In the genomic region with DNA sequence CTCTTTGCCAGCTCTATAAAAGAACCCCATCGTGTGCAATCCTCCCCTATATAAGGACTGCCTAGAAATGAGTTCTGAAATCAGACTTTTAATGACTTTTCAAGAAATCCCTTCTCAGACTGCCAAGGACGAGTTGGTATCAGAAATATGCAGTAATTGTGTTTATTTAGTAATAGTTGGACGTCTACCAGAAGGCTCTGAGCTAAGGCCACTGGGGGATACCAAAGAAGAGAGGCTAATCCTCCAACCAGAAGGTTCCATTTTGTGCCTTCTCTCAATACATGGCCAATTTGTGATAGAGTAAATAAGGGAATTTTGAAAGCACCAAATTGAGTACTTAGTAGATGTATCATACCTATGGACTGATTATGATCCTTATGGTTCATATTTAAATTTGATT, we compare ENCODE assay signal across 17 cellular contexts.
A peak's percentile ranks its signal among the peaks of the same experiment; 100 is the strongest.
DNase-seq lines count a peak whose midpoint lies in the region; ATAC-seq, FAIRE-seq and TF ChIP-seq lines count a peak whose summit lies in the region.
"Had no signal": no experiment of that assay in that cellular context is flagged by ENCODE, and none has a peak within 500 bp of the region (broad histone marks: within the 10 kb centered on the region; RNA-seq: fewer than 3 reads in every experiment).

No MANE protein-coding gene starts in this region.

- DNase-seq in Daoy (ENCODE audit: low read depth) (peak; percentile 26), NCI-H446 treated with DMSO at 0.1 percent for 48 hours (lab: John Stamatoyannopoulos, UW) (peak; percentile 16), fibroblast of gingiva (ENCODE audit: low read depth) (peak; percentile 84), smooth muscle cell (lab: John Stamatoyannopoulos, UW; ENCODE audit: unreplicated experiment) (no peak), T-helper 9 cell (no peak), small intestine (no peak)
- DNase-seq in activated naive CD8-positive, alpha-beta T cell treated with anti-CD3 and anti-CD28 coated beads, Interleukin-2, amount 50 U/mL, for 24 hours = no peak
- DNase-seq: activated CD4-positive, alpha-beta T cell treated with anti-CD3 and anti-CD28 coated beads for 48 hours; activated T-cell treated with anti-CD3 and anti-CD28 coated beads, Interleukin-2, amount 50 U/mL, for 48 hours; endodermal cell; GOT3; NCI-H524 treated with DMSO at 0.1 percent for 48 hours had no signal

- H3K36me3 ChIP-seq in smooth muscle cell (ENCODE audit: low read depth) (no peaks in the 10 kb centered on the region), small intestine (ENCODE audit: control insufficient read depth in 2 of 2, insufficient read depth in 2 of 2, low read length in 2 of 2) (no peaks in the 10 kb centered on the region)
- H3K36me3 ChIP-seq: ascending aorta, prostate gland had no signal

- H3K27ac ChIP-seq in smooth muscle cell (ENCODE audit: low read depth) (peak overlapping the region; percentile 72), small intestine (ENCODE audit: low read depth in 1 of 2, low read length in 1 of 2) (no peak overlapping the region)
- H3K27ac ChIP-seq: prostate gland had no signal

- H3K4me2 ChIP-seq in smooth muscle cell = peak overlapping the region; percentile 69

- H3K4me3 Mint-ChIP-seq in activated naive CD8-positive, alpha-beta T cell treated with anti-CD3 and anti-CD28 coated beads, Interleukin-2, amount 50 U/mL, for 24 hours = no peak overlapping the region
- H3K4me3 Mint-ChIP-seq: endodermal cell; T-helper 1 cell treated with Interleukin-12 subunit alpha and Interleukin-12 subunit beta and Interleukin-4 antibody, amounts not matched to agents 30 μg/mL and 1 μg/mL, for 36 hours; type B pancreatic cell had no signal

- no peak overlapping the region for H3K4me3 ChIP-seq in smooth muscle cell
- H3K4me3 ChIP-seq in small intestine (ENCODE audit: low read depth in 1 of 2, low read length in 2 of 2) = no peak overlapping the region
- H3K4me3 ChIP-seq: ascending aorta, K562, prostate gland had no signal

- H4K20me1 ChIP-seq in smooth muscle cell (ENCODE audit: low read depth) = no peaks in the 10 kb centered on the region

- ATAC-seq in activated naive CD8-positive, alpha-beta T cell treated with anti-CD3 and anti-CD28 coated beads, Interleukin-2, amount 50 U/mL, for 24 hours = no peak

- H3K4me1 ChIP-seq in smooth muscle cell (ENCODE audit: low read depth) (peaks cover 3% of the 10 kb centered on the region), small intestine (ENCODE audit: control insufficient read depth in 2 of 2, insufficient read depth in 1 of 2, low read depth in 1 of 2, low read length in 1 of 2) (no peaks in the 10 kb centered on the region)
- H3K4me1 ChIP-seq: prostate gland had no signal

- peaks cover 9% of the 10 kb centered on the region for H3K27me3 Mint-ChIP-seq in activated naive CD8-positive, alpha-beta T cell treated with anti-CD3 and anti-CD28 coated beads, Interleukin-2, amount 50 U/mL, for 24 hours
- H3K27me3 Mint-ChIP-seq: type B pancreatic cell had no signal

- H3K27ac Mint-ChIP-seq in activated naive CD8-positive, alpha-beta T cell treated with anti-CD3 and anti-CD28 coated beads, Interleukin-2, amount 50 U/mL, for 24 hours = no peak overlapping the region
- H3K27ac Mint-ChIP-seq: endodermal cell; T-helper 1 cell treated with Interleukin-12 subunit alpha and Interleukin-12 subunit beta and Interleukin-4 antibody, amounts not matched to agents 30 μg/mL and 1 μg/mL, for 36 hours; type B pancreatic cell had no signal

- no peak for TF ChIP-seq CTCF in smooth muscle cell (IDR thresholded peaks at IDR 0.05; ENCODE audit: borderline replicate concordance, insufficient read depth, poor library complexity, severe bottlenecking)

- no peaks in the 10 kb centered on the region for H3K36me3 Mint-ChIP-seq in activated naive CD8-positive, alpha-beta T cell treated with anti-CD3 and anti-CD28 coated beads, Interleukin-2, amount 50 U/mL, for 24 hours (ENCODE audit: low read depth)
- H3K36me3 Mint-ChIP-seq: type B pancreatic cell had no signal

- FAIRE-seq in small intestine (lab: Jason Lieb, UNC) = no peak
- FAIRE-seq: K562 had no signal

- H3K9me3 ChIP-seq in smooth muscle cell (replicated peaks; ENCODE audit: low read depth) (no peaks in the 10 kb centered on the region), small intestine (ENCODE audit: control insufficient read depth, low read depth) (no peaks in the 10 kb centered on the region)
- H3K9me3 ChIP-seq: ascending aorta, prostate gland had no signal

- no peaks in the 10 kb centered on the region for H3K79me2 ChIP-seq in smooth muscle cell (ENCODE audit: low read depth)

- H3K4me1 Mint-ChIP-seq in activated naive CD8-positive, alpha-beta T cell treated with anti-CD3 and anti-CD28 coated beads, Interleukin-2, amount 50 U/mL, for 24 hours = peaks cover 9% of the 10 kb centered on the region
- H3K4me1 Mint-ChIP-seq: endodermal cell had no signal

- H3K27me3 ChIP-seq in smooth muscle cell (ENCODE audit: low read depth) = no peaks in the 10 kb centered on the region
- no peaks in the 10 kb centered on the region for H3K27me3 ChIP-seq in small intestine (ENCODE audit: control insufficient read depth in 2 of 2, insufficient read depth in 2 of 2, low read length in 2 of 2)
- H3K27me3 ChIP-seq: ascending aorta had no signal

- H3F3A ChIP-seq in smooth muscle cell (ENCODE audit: low read depth) = peaks cover 6% of the 10 kb centered on the region

- H3K9me3 Mint-ChIP-seq in activated naive CD8-positive, alpha-beta T cell treated with anti-CD3 and anti-CD28 coated beads, Interleukin-2, amount 50 U/mL, for 24 hours = no peaks in the 10 kb centered on the region
- H3K9me3 Mint-ChIP-seq: T-helper 1 cell treated with Interleukin-12 subunit alpha and Interleukin-12 subunit beta and Interleukin-4 antibody, amounts not matched to agents 30 μg/mL and 1 μg/mL, for 36 hours; type B pancreatic cell had no signal

- 20% methylated on average over 3 of the region's 3 CpGs for WGBS in smooth muscle cell (ENCODE audit: low lambda C conversion rate)
- WGBS in small intestine, 3 donors = 27 to 34% (median 30%) methylated on average over 3 of the region's 3 CpGs

- H3K9ac ChIP-seq in smooth muscle cell (ENCODE audit: low read depth) = no peak overlapping the region

- peak overlapping the region; percentile 18 for H2AFZ ChIP-seq in smooth muscle cell (ENCODE audit: low read depth)

Comparison
In these comparisons a context has a peak if more than half of its experiments do, and no peak if none do; other contexts are left out.
1. DNase-seq: peak in Daoy (single experiment), NCI-H446 treated with DMSO at 0.1 percent for 48 hours (single experiment) and fibroblast of gingiva (single experiment); none in smooth muscle cell (single experiment), T-helper 9 cell (single experiment), small intestine (single experiment) and activated naive CD8-positive, alpha-beta T cell treated with anti-CD3 and anti-CD28 coated beads, Interleukin-2, amount 50 U/mL, for 24 hours (single experiment).